ENCODE assay signal across 12 cellular contexts in genomic region chr11:1755344-1756023, GRCh38. TPM values are rescaled to one million over a fixed set of nuclear protein-coding genes. Genes with fewer than 3 reads are reported as not detected.
DNase-seq lines count a peak whose midpoint lies in the region; ATAC-seq and TF ChIP-seq lines count a peak whose summit lies in the region.
"Had no signal": no experiment of that assay in that cellular context is flagged by ENCODE, and none has a peak within 500 bp of the region (broad histone marks: within the 10 kb centered on the region; RNA-seq: fewer than 3 reads in every experiment).

No MANE protein-coding gene starts in this region.

- H3K4me1 Mint-ChIP-seq in CD4-positive, CD25-positive, alpha-beta regulatory T cell, result peaks cover 0 to 61% (median 14%) of the 10 kb centered on the region in 4 donors

- H3K4me3 ChIP-seq in CD4-positive, CD25-positive, alpha-beta regulatory T cell (ENCODE audit: low read depth, low read length), result no peak overlapping the region
- H3K4me3 ChIP-seq in H7 (ENCODE audit: insufficient read depth, low read depth, low read length) (no peak overlapping the region), adrenal gland (no peak overlapping the region), mucosa of descending colon (no peak overlapping the region)
- H3K4me3 ChIP-seq: body of pancreas had no signal

- DNase-seq in CD4-positive, CD25-positive, alpha-beta regulatory T cell, result peak in 2 of 3 donors; percentile 23 to 56
- DNase-seq in H7 (peak; percentile 43), adrenal gland (peak in 6 of 7 donors; percentile 43 to 77 (median 70)), mucosa of descending colon (peak in 2 of 3 donors; percentile 32 to 60), A172 (ENCODE audit: low spot score) (no peak)
- DNase-seq: body of pancreas, Caco-2, SW 1271 had no signal

- H3K27me3 Mint-ChIP-seq in CD4-positive, CD25-positive, alpha-beta regulatory T cell, result peaks cover under 1% of the 10 kb centered on the region

- peak overlapping the region in 2 of 3 donors; percentile 87 for H3K27ac Mint-ChIP-seq in CD4-positive, CD25-positive, alpha-beta regulatory T cell

- TF ChIP-seq CTCF in adrenal gland (IDR thresholded peaks at IDR 0.05), result no peak
- no peak for TF ChIP-seq CTCF in mucosa of descending colon (IDR thresholded peaks at IDR 0.05)

- intact Hi-C loops in adrenal gland (cut with DNase I) (no loop called here), mucosa of descending colon (cut with DNase I, micrococcal nuclease) (no loop called here)

- no peaks in the 10 kb centered on the region for H3K9me3 ChIP-seq in CD4-positive, CD25-positive, alpha-beta regulatory T cell (ENCODE audit: control insufficient read depth in 2 of 2, low read length in 2 of 2)
- H3K9me3 ChIP-seq in adrenal gland (replicated peaks in 1 of 3) (no peaks in the 10 kb centered on the region), mucosa of descending colon (no peaks in the 10 kb centered on the region)
- H3K9me3 ChIP-seq: body of pancreas, Caco-2 had no signal

- H3K36me3 Mint-ChIP-seq in CD4-positive, CD25-positive, alpha-beta regulatory T cell, result peaks cover 5% of the 10 kb centered on the region

- H3K27me3 ChIP-seq in CD4-positive, CD25-positive, alpha-beta regulatory T cell (ENCODE audit: control insufficient read depth, insufficient read depth, low read length), result no peaks in the 10 kb centered on the region
- H3K27me3 ChIP-seq in H7 (ENCODE audit: control insufficient read depth, insufficient read depth, low read length), result no peaks in the 10 kb centered on the region
- no peaks in the 10 kb centered on the region for H3K27me3 ChIP-seq in adrenal gland
- H3K27me3 ChIP-seq: body of pancreas had no signal

- H3K9me3 Mint-ChIP-seq in CD4-positive, CD25-positive, alpha-beta regulatory T cell, result peaks cover 0 to 3% (median 0%) of the 10 kb centered on the region in 7 donors

- peaks cover 11% of the 10 kb centered on the region for H3K36me3 ChIP-seq in CD4-positive, CD25-positive, alpha-beta regulatory T cell (ENCODE audit: control insufficient read depth, insufficient read depth, low read length)
- H3K36me3 ChIP-seq in H7 (replicated peaks; ENCODE audit: control insufficient read depth, insufficient read depth, low read length), result peaks cover 2% of the 10 kb centered on the region
- H3K36me3 ChIP-seq in adrenal gland (replicated peaks in 1 of 2), result peaks cover 0 to 74% of the 10 kb centered on the region in 2 donors
- peaks cover 10% of the 10 kb centered on the region for H3K36me3 ChIP-seq in mucosa of descending colon (ENCODE audit: low read depth)

- TF ChIP-seq POLR2A in adrenal gland (IDR thresholded peaks at IDR 0.05), result no peak

- no peak for ATAC-seq in CD4-positive, CD25-positive, alpha-beta regulatory T cell (ENCODE audit: low read depth in 2 of 2)
- ATAC-seq in mucosa of descending colon (no peak), GM18511 (IDR thresholded peaks at IDR 0.05; ENCODE audit: unreplicated experiment) (no peak), HG02610 (IDR thresholded peaks at IDR 0.05; ENCODE audit: unreplicated experiment) (no peak), esophagus mucosa (no peak)
- ATAC-seq: body of pancreas had no signal

- peaks cover 58% of the 10 kb centered on the region for H3K4me1 ChIP-seq in CD4-positive, CD25-positive, alpha-beta regulatory T cell (ENCODE audit: control insufficient read depth, insufficient read depth, low read length, poor library complexity, severe bottlenecking)
- peaks cover 75 to 89% of the 10 kb centered on the region in 2 donors for H3K4me1 ChIP-seq in adrenal gland (replicated peaks in 1 of 2)
- H3K4me1 ChIP-seq in mucosa of descending colon (ENCODE audit: low read depth), result peaks cover 12% of the 10 kb centered on the region
- H3K4me1 ChIP-seq: Caco-2 had no signal

- H3K27ac ChIP-seq in CD4-positive, CD25-positive, alpha-beta regulatory T cell (ENCODE audit: insufficient read depth, low read length, poor library complexity, severe bottlenecking), result no peak overlapping the region
- peak overlapping the region; percentile 33 to 100 (median 96) for H3K27ac ChIP-seq in adrenal gland
- H3K27ac ChIP-seq: body of pancreas had no signal

- 39 to 65% (median 60%) methylated on average over 11 to 17 of the region's 17 CpGs for WGBS in adrenal gland, 4 donors

- peak overlapping the region; percentile 70 to 86 (median 78) for H3K4me3 Mint-ChIP-seq in CD4-positive, CD25-positive, alpha-beta regulatory T cell

RNA-seq across cellular contexts. Expression of gene IFITM10, which starts 5.1 kb away (rescaled TPM):
- total RNA-seq in CD4-positive, CD25-positive, alpha-beta regulatory T cell, result 2.4 TPM
- not detected for polyA plus RNA-seq in CD4-positive, CD25-positive, alpha-beta regulatory T cell
- total RNA-seq in H7 (2014; rRNA removed; shearing (Covaris generic)), result 0.42 and 0.74 TPM in 2 replicates
- total RNA-seq in adrenal gland (100 to 1,000 TPM in 1 of 8 donors, 10 to 100 TPM in 7; 15.7 to 112 (median 31.6) TPM), mucosa of descending colon (1 to 10 TPM in 2 of 3 donors, under 1 TPM in 1; 0.46 to 2.8 (median 1.9) TPM), esophagus mucosa (0.96 TPM)
- 100 to 1,000 TPM in 1 of 3 donors, 10 to 100 TPM in 1, 1 to 10 TPM in 1; 6.3 to 267 (median 76.5) TPM for polyA plus RNA-seq in adrenal gland
- 2.9 and 3.0 TPM in 2 replicates for total RNA-seq in A172 (2014; rRNA removed; shearing (Covaris generic))

RNA-seq across cellular contexts. Expression of gene CTSD, which starts 8.2 kb away (rescaled TPM):
- total RNA-seq in CD4-positive, CD25-positive, alpha-beta regulatory T cell, result 104 TPM
- 100 to 1,000 TPM; 147 to 175 (median 155) TPM for polyA plus RNA-seq in CD4-positive, CD25-positive, alpha-beta regulatory T cell
- total RNA-seq in H7 (2014; rRNA removed; shearing (Covaris generic)), result 177 and 235 TPM in 2 replicates
- total RNA-seq in adrenal gland (1,000 to 10,000 TPM; 1,712 to 4,168 (median 2,244) TPM), mucosa of descending colon (1,000 to 10,000 TPM in 2 of 3 donors, 100 to 1,000 TPM in 1; 631 to 1,107 (median 1,007) TPM), esophagus mucosa (583 TPM)
- 1,000 to 10,000 TPM in 2 of 3 donors, 100 to 1,000 TPM in 1; 641 to 1,561 (median 1,335) TPM for polyA plus RNA-seq in adrenal gland
- total RNA-seq in A172 (2014; rRNA removed; shearing (Covaris generic)), result 875 and 888 TPM in 2 replicates

RNA-seq across cellular contexts. Expression of gene KRTAP5-6, which starts 58.5 kb away (rescaled TPM):
- not detected for total RNA-seq in CD4-positive, CD25-positive, alpha-beta regulatory T cell
- polyA plus RNA-seq in CD4-positive, CD25-positive, alpha-beta regulatory T cell, result not detected
- not detected in 2 replicates for total RNA-seq in H7 (2014; rRNA removed; shearing (Covaris generic))
- total RNA-seq in adrenal gland (under 1 TPM in 1 of 8 donors, not detected in 7; 0.61 TPM), mucosa of descending colon (not detected), esophagus mucosa (not detected)
- not detected for polyA plus RNA-seq in adrenal gland
- not detected in 2 replicates for total RNA-seq in A172 (2014; rRNA removed; shearing (Covaris generic))
- total RNA-seq: body of pancreas, Caco-2, MCF 10A had no signal
